ENCODE assay signal across 20 cellular contexts in genomic region chr16:1466968-1467521, GRCh38. TPM values are rescaled to one million over a fixed set of nuclear protein-coding genes. Genes with fewer than 3 reads are reported as not detected.
DNase-seq lines count a peak whose midpoint lies in the region; ATAC-seq and TF ChIP-seq lines count a peak whose summit lies in the region.
"Had no signal": no experiment of that assay in that cellular context is flagged by ENCODE, and none has a peak within 500 bp of the region (broad histone marks: within the 10 kb centered on the region; RNA-seq: fewer than 3 reads in every experiment).

No MANE protein-coding gene starts in this region.

- no peak for TF ChIP-seq POLR2A in GM18505 (IDR thresholded peaks at IDR 0.05; ENCODE audit: borderline replicate concordance, extremely low read depth, insufficient read depth, insufficient read length)

- no peaks in the 10 kb centered on the region for H3K9me3 Mint-ChIP-seq in endodermal cell
- no peaks in the 10 kb centered on the region for H3K9me3 Mint-ChIP-seq in stimulated activated memory B cell treated with anti-CD40 and anti-IgM and Interleukin-4, amounts not matched to agents 10 μg/mL and 1 μg/mL and 100 μg/mL, for 72 hours
- H3K9me3 Mint-ChIP-seq: activated CD4-positive, alpha-beta memory T cell treated with anti-CD3 and anti-CD28 coated beads for 36 hours; HFFc6 had no signal

- no peak overlapping the region for H3K4me3 Mint-ChIP-seq in endodermal cell
- H3K4me3 Mint-ChIP-seq in stimulated activated memory B cell treated with anti-CD40 and anti-IgM and Interleukin-4, amounts not matched to agents 10 μg/mL and 1 μg/mL and 100 μg/mL, for 72 hours: no peak overlapping the region
- H3K4me3 Mint-ChIP-seq: activated CD4-positive, alpha-beta memory T cell treated with anti-CD3 and anti-CD28 coated beads for 36 hours; HFFc6 had no signal

- H3K27me3 ChIP-seq in PC-9 (ENCODE audit: insufficient read depth, low read depth) (no peaks in the 10 kb centered on the region), endodermal cell (ENCODE audit: control insufficient read depth, insufficient read depth, low read length, poor library complexity, severe bottlenecking) (no peaks in the 10 kb centered on the region)

- TF ChIP-seq CTCF in PC-9 (conservative IDR thresholded peaks at IDR 0.05) (no peak), endodermal cell (conservative IDR thresholded peaks at IDR 0.05) (no peak)

- no peaks in the 10 kb centered on the region for H3K4me1 Mint-ChIP-seq in endodermal cell
- H3K4me1 Mint-ChIP-seq in stimulated activated memory B cell treated with anti-CD40 and anti-IgM and Interleukin-4, amounts not matched to agents 10 μg/mL and 1 μg/mL and 100 μg/mL, for 72 hours: peaks cover 40% of the 10 kb centered on the region

- intact Hi-C loops in PC-9 (cut with micrococcal nuclease; ENCODE audit: unreplicated experiment): no loop called here

- CTCF ChIA-PET in PC-9 (lab: Charles Lee): no interaction called here

- no peak overlapping the region for H3K4me2 ChIP-seq in PC-9
- H3K4me2 ChIP-seq: SK-N-SH had no signal

- H3K36me3 Mint-ChIP-seq in endodermal cell (ENCODE audit: low read depth): peaks cover 16% of the 10 kb centered on the region
- peaks cover 15% of the 10 kb centered on the region for H3K36me3 Mint-ChIP-seq in stimulated activated memory B cell treated with anti-CD40 and anti-IgM and Interleukin-4, amounts not matched to agents 10 μg/mL and 1 μg/mL and 100 μg/mL, for 72 hours

- no peaks in the 10 kb centered on the region for H3K27me3 Mint-ChIP-seq in endodermal cell (ENCODE audit: insufficient read depth)
- no peaks in the 10 kb centered on the region for H3K27me3 Mint-ChIP-seq in stimulated activated memory B cell treated with anti-CD40 and anti-IgM and Interleukin-4, amounts not matched to agents 10 μg/mL and 1 μg/mL and 100 μg/mL, for 72 hours
- H3K27me3 Mint-ChIP-seq: activated CD4-positive, alpha-beta memory T cell treated with anti-CD3 and anti-CD28 coated beads for 36 hours had no signal

- no peak for ATAC-seq in stimulated activated memory B cell treated with anti-CD40 and anti-IgM and Interleukin-4, amounts not matched to agents 10 μg/mL and 1 μg/mL and 100 μg/mL, for 72 hours
- no peak for ATAC-seq in GM18505 (IDR thresholded peaks at IDR 0.05; ENCODE audit: unreplicated experiment)

- POLR2A ChIA-PET in PC-9 (lab: Charles Lee; ENCODE audit: unreplicated experiment): no interaction called here

- no peak overlapping the region for H2AFZ ChIP-seq in PC-9

- H3K36me3 ChIP-seq in PC-9 (ENCODE audit: low read depth): no peaks in the 10 kb centered on the region
- peaks cover 6% of the 10 kb centered on the region for H3K36me3 ChIP-seq in endodermal cell (ENCODE audit: control insufficient read depth, insufficient read depth, low read length)

- H3K27ac Mint-ChIP-seq in endodermal cell: peak overlapping the region; percentile 30
- peak overlapping the region; percentile 18 for H3K27ac Mint-ChIP-seq in stimulated activated memory B cell treated with anti-CD40 and anti-IgM and Interleukin-4, amounts not matched to agents 10 μg/mL and 1 μg/mL and 100 μg/mL, for 72 hours
- H3K27ac Mint-ChIP-seq: activated CD4-positive, alpha-beta memory T cell treated with anti-CD3 and anti-CD28 coated beads for 36 hours; HFFc6 had no signal

- BruUV-seq in PC-9 (replicated peaks; lab: Mats Ljungman, UMichigan): no TSS peak

- H4K20me1 ChIP-seq in PC-9 (ENCODE audit: insufficient read depth): peaks cover 33% of the 10 kb centered on the region

- H3K9ac ChIP-seq in endodermal cell (ENCODE audit: extremely low read depth, low read length, poor library complexity, severe bottlenecking): no peak overlapping the region
- H3K9ac ChIP-seq: SK-N-SH had no signal

- H3K27ac ChIP-seq in PC-9: no peak overlapping the region; the same call in 1 of the 2 replicates
- no peak overlapping the region for H3K27ac ChIP-seq in endodermal cell (ENCODE audit: low read depth, low read length)
- H3K27ac ChIP-seq: skin epidermis had no signal

- peak; percentile 12 for DNase-seq in activated CD8-positive, alpha-beta memory T cell treated with anti-CD3 and anti-CD28 coated beads, Interleukin-2, amount 50 U/mL, for 4 hours
- no peak for DNase-seq in activated CD8-positive, alpha-beta memory T cell treated with anti-CD3 and anti-CD28 coated beads, Interleukin-2, amount 50 U/mL, for 48 hours
- DNase-seq in PC-9 (peak; percentile 43 to 65), endodermal cell (no peak), NCI-H2227 (lab: John Stamatoyannopoulos, UW; ENCODE audit: unreplicated experiment) (no peak), AG08396 (ENCODE audit: low spot score) (no peak)
- DNase-seq: activated CD4-positive, alpha-beta memory T cell treated with anti-CD3 and anti-CD28 coated beads for 36 hours; COR-L47; GF-D8; HFFc6; KBM-7; NCI-H1436; SK-N-SH; stimulated activated naive CD4-positive, alpha-beta T cell had no signal

- H3K9me3 ChIP-seq in PC-9 (ENCODE audit: insufficient read depth, low read depth) (no peaks in the 10 kb centered on the region), endodermal cell (ENCODE audit: control insufficient read depth, low read length) (no peaks in the 10 kb centered on the region)
- H3K9me3 ChIP-seq: SK-N-SH had no signal

- H3K79me2 ChIP-seq in PC-9 (ENCODE audit: low read depth): peaks cover 45% of the 10 kb centered on the region

- H3K4me3 ChIP-seq in PC-9 (no peak overlapping the region), endodermal cell (ENCODE audit: low read length) (no peak overlapping the region)
- H3K4me3 ChIP-seq: skin epidermis had no signal

- 93 to 100% methylated on average over 1 to 14 of the region's 14 CpGs for WGBS in endodermal cell (ENCODE audit: insufficient coverage in 1 of 2, insufficient read length in 1 of 2), 2 experiments

- H3K4me1 ChIP-seq in PC-9 (replicated peaks; ENCODE audit: insufficient read depth) (peaks cover 5% of the 10 kb centered on the region; the same call in 1 of the 2 replicates), endodermal cell (ENCODE audit: control insufficient read depth, insufficient read depth, low read length) (no peaks in the 10 kb centered on the region)

- no peaks in the 10 kb centered on the region for H3K9me2 ChIP-seq in PC-9 (ENCODE audit: insufficient read depth)
- H3K9me2 ChIP-seq: SK-N-SH had no signal

- no peaks in the 10 kb centered on the region for H3F3A ChIP-seq in PC-9 (ENCODE audit: insufficient read depth, low read depth)

RNA-seq across cellular contexts. Expression of gene CLCN7, which starts 7.8 kb away (rescaled TPM):
- total RNA-seq in PC-9 (2021) (110 and 111 TPM in 2 replicates), endodermal cell (10 to 100 TPM; 94.4 to 96.7 TPM)
- 47.6 TPM for polyA plus RNA-seq in endodermal cell (2013, experiment 1 of 2)
- polyA plus RNA-seq in endodermal cell (2013, experiment 2 of 2): 47.0 TPM

RNA-seq across cellular contexts. Expression of gene PTX4, which starts 21.7 kb away (rescaled TPM):
- 0.39 TPM in 1 of 2 replicates, not detected in the other for total RNA-seq in PC-9 (2021)
- not detected for total RNA-seq in endodermal cell
- not detected for polyA plus RNA-seq in endodermal cell (2013, experiment 1 of 2)
- polyA plus RNA-seq in endodermal cell (2013, experiment 2 of 2): not detected
- total RNA-seq: activated CD4-positive, alpha-beta memory T cell treated with anti-CD3 and anti-CD28 coated beads for 36 hours; epithelial cell of proximal tubule; omental fat pad had no signal
- polyA plus RNA-seq: SK-N-SH had no signal

RNA-seq across cellular contexts. Expression of gene CCDC154, which starts 22.7 kb away (rescaled TPM):
- 2.4 and 2.8 TPM in 2 replicates for total RNA-seq in PC-9 (2021)
- total RNA-seq in endodermal cell: 1 to 10 TPM; 1.9 to 2.2 TPM
- 2.2 TPM for polyA plus RNA-seq in endodermal cell (2013, experiment 1 of 2)
- polyA plus RNA-seq in endodermal cell (2013, experiment 2 of 2): 1.9 TPM
- total RNA-seq: epithelial cell of proximal tubule had no signal

RNA-seq across cellular contexts. Expression of gene TELO2, which starts 26.1 kb away (rescaled TPM):
- total RNA-seq in PC-9 (2021): 56.0 and 67.6 TPM in 2 replicates
- total RNA-seq in endodermal cell: 10 to 100 TPM; 85.0 to 91.7 TPM
- polyA plus RNA-seq in endodermal cell (2013, experiment 1 of 2): 41.8 TPM
- polyA plus RNA-seq in endodermal cell (2013, experiment 2 of 2): 36.9 TPM

RNA-seq across cellular contexts. Expression of gene PERCC1, which starts 36.2 kb away (rescaled TPM):
- total RNA-seq in PC-9 (2021) (not detected in 2 replicates), endodermal cell (under 1 TPM; 0.51 to 0.79 TPM)
- not detected for polyA plus RNA-seq in endodermal cell (2013, experiment 1 of 2)
- not detected for polyA plus RNA-seq in endodermal cell (2013, experiment 2 of 2)
- total RNA-seq: activated CD4-positive, alpha-beta memory T cell treated with anti-CD3 and anti-CD28 coated beads for 36 hours; epithelial cell of proximal tubule; HFFc6; mucosa of gallbladder had no signal
- polyA plus RNA-seq: SK-N-SH had no signal

Comparison
In these comparisons a context has a peak if more than half of its experiments do, and no peak if none do; other contexts are left out.
1. DNase-seq: peak in activated CD8-positive, alpha-beta memory T cell treated with anti-CD3 and anti-CD28 coated beads, Interleukin-2, amount 50 U/mL, for 4 hours (single experiment) and PC-9 (2 of 2); none in activated CD8-positive, alpha-beta memory T cell treated with anti-CD3 and anti-CD28 coated beads, Interleukin-2, amount 50 U/mL, for 48 hours (single experiment), endodermal cell (single experiment), NCI-H2227 (single experiment) and AG08396 (single experiment).